17 cellular contexts compared by ENCODE assay signal in genomic region chr9:35714123-35714522, GRCh38. TPM values are rescaled to one million over a fixed set of nuclear protein-coding genes. Genes with fewer than 3 reads are reported as not detected.
A peak's percentile ranks its signal among the peaks of the same experiment; 100 is the strongest.
DNase-seq lines count a peak whose midpoint lies in the region; ATAC-seq and TF ChIP-seq lines count a peak whose summit lies in the region.
"Had no signal": no experiment of that assay in that cellular context is flagged by ENCODE, and none has a peak within 500 bp of the region (broad histone marks: within the 10 kb centered on the region; RNA-seq: fewer than 3 reads in every experiment).

No MANE protein-coding gene starts in this region.

- H3K27me3 Mint-ChIP-seq in HFFc6 (ENCODE audit: insufficient read depth) = no peaks in the 10 kb centered on the region; the same call in none of the 2 replicates
- H3K27me3 Mint-ChIP-seq: CD4-positive, alpha-beta memory T cell had no signal

- peak overlapping the region; percentile 43 to 53 for H3K27ac ChIP-seq in ascending aorta
- H3K27ac ChIP-seq in esophagus squamous epithelium = peak overlapping the region in 3 of 4 donors; percentile 33 to 62 (median 36)
- peak overlapping the region; percentile 50 to 69 (median 56) for H3K27ac ChIP-seq in sigmoid colon
- no peak overlapping the region for H3K27ac ChIP-seq in gastrocnemius medialis
- H3K27ac ChIP-seq: SJCRH30 had no signal

- peaks cover 0 to 3% of the 10 kb centered on the region in 2 donors for H3K4me1 ChIP-seq in ascending aorta
- H3K4me1 ChIP-seq in esophagus squamous epithelium = no peaks in the 10 kb centered on the region
- H3K4me1 ChIP-seq in sigmoid colon = peaks cover 0 to 6% (median 0%) of the 10 kb centered on the region in 4 donors
- no peaks in the 10 kb centered on the region for H3K4me1 ChIP-seq in gastrocnemius medialis
- H3K4me1 ChIP-seq: BE2C, SJCRH30 had no signal

- ATAC-seq in GM21526 (IDR thresholded peaks at IDR 0.05; ENCODE audit: low FRiP score, unreplicated experiment) = no peak
- ATAC-seq in gastrocnemius medialis = no peak

- TF ChIP-seq CTCF in HFFc6 (IDR thresholded peaks at IDR 0.05) (no peak), ascending aorta (IDR thresholded peaks at IDR 0.05) (no peak), esophagus squamous epithelium (IDR thresholded peaks at IDR 0.05) (no peak), sigmoid colon (IDR thresholded peaks at IDR 0.05) (no peak), gastrocnemius medialis (IDR thresholded peaks at IDR 0.05 in 4 of 5, conservative IDR thresholded peaks at IDR 0.05 in 1 of 5) (no peak)

- DNase-seq in HFFc6 = no peak
- DNase-seq in ascending aorta (ENCODE audit: low spot score in 2 of 2) = no peak
- DNase-seq in esophagus squamous epithelium (lab: John Stamatoyannopoulos, UW) = no peak
- DNase-seq in sigmoid colon = peak; percentile 60
- DNase-seq in gastrocnemius medialis = no peak
- DNase-seq in KG1 (lab: John Stamatoyannopoulos, UW) = no peak
- DNase-seq: BE2C; CD4-positive, alpha-beta memory T cell; Kasumi-1; NCI-H1436 treated with DMSO at 0.1 percent for 48 hours; NCI-H2081 treated with DMSO at 0.1 percent for 48 hours; NCI-H2227 treated with DMSO at 0.1 percent for 48 hours; NCI-H524 treated with DMSO at 0.1 percent for 48 hours; OCI-M1; RPMI8226; SJCRH30 had no signal

- H3K9me3 ChIP-seq in ascending aorta (no peaks in the 10 kb centered on the region), esophagus squamous epithelium (no peaks in the 10 kb centered on the region), sigmoid colon (no peaks in the 10 kb centered on the region), gastrocnemius medialis (no peaks in the 10 kb centered on the region)
- H3K9me3 ChIP-seq: BE2C, SJCRH30 had no signal

- intact Hi-C loops in ascending aorta (cut with DNase I) = no loop called here
- intact Hi-C loops in esophagus squamous epithelium (cut with DNase I) = no loop called here
- intact Hi-C loops in sigmoid colon (cut with DNase I) = no loop called here
- intact Hi-C loops in gastrocnemius medialis (cut with DNase I; ENCODE audit: low total_unique reads) = no loop called here

- H3K36me3 ChIP-seq in ascending aorta = peaks cover 98% of the 10 kb centered on the region in 2 donors
- H3K36me3 ChIP-seq in esophagus squamous epithelium = peaks cover 71 to 100% (median 82%) of the 10 kb centered on the region in 3 donors
- H3K36me3 ChIP-seq in sigmoid colon = peaks cover 83 to 100% (median 92%) of the 10 kb centered on the region in 4 donors
- peaks cover 4 to 95% of the 10 kb centered on the region in 2 donors for H3K36me3 ChIP-seq in gastrocnemius medialis

- H3K4me3 Mint-ChIP-seq in HFFc6 = no peak overlapping the region
- H3K4me3 Mint-ChIP-seq: CD4-positive, alpha-beta memory T cell had no signal

- TF ChIP-seq POLR2A in esophagus squamous epithelium (IDR thresholded peaks at IDR 0.05) = no peak
- no peak for TF ChIP-seq POLR2A in sigmoid colon (IDR thresholded peaks at IDR 0.05)
- TF ChIP-seq POLR2A in gastrocnemius medialis (IDR thresholded peaks at IDR 0.05) = no peak

- H3K9me3 Mint-ChIP-seq in HFFc6 = no peaks in the 10 kb centered on the region
- H3K9me3 Mint-ChIP-seq: CD4-positive, alpha-beta memory T cell had no signal

- H3K4me3 ChIP-seq in ascending aorta = no peak overlapping the region
- no peak overlapping the region for H3K4me3 ChIP-seq in esophagus squamous epithelium
- no peak overlapping the region for H3K4me3 ChIP-seq in sigmoid colon
- H3K4me3 ChIP-seq in gastrocnemius medialis = no peak overlapping the region
- H3K4me3 ChIP-seq: SJCRH30 had no signal

- TF ChIP-seq EP300 in sigmoid colon (IDR thresholded peaks at IDR 0.05) = no peak

- WGBS in esophagus squamous epithelium, 2 donors = 90 to 100% methylated on average over 1 to 6 of the region's 6 CpGs
- 92 to 95% methylated on average over 6 of the region's 6 CpGs for WGBS in sigmoid colon, 2 donors

- H3K27ac Mint-ChIP-seq in HFFc6 = peak overlapping the region; percentile 46

- peaks cover 61% of the 10 kb centered on the region for H3K36me3 Mint-ChIP-seq in HFFc6 (ENCODE audit: low read depth)

- in situ Hi-C loops in gastrocnemius medialis (cut with MboI; ENCODE audit: low sequenced_read_pairs in 4 of 4) = no loop called here

- H3K27me3 ChIP-seq in ascending aorta = no peaks in the 10 kb centered on the region
- H3K27me3 ChIP-seq in esophagus squamous epithelium = no peaks in the 10 kb centered on the region
- no peaks in the 10 kb centered on the region for H3K27me3 ChIP-seq in sigmoid colon
- H3K27me3 ChIP-seq in gastrocnemius medialis = no peaks in the 10 kb centered on the region
- H3K27me3 ChIP-seq: BE2C, SJCRH30 had no signal

- peaks cover 15% of the 10 kb centered on the region; the same call in 1 of the 2 replicates for H3K4me1 Mint-ChIP-seq in HFFc6 (ENCODE audit: low read depth)

RNA-seq across cellular contexts. Expression of gene TLN1, which starts 17.9 kb away (rescaled TPM):
- 100 to 1,000 TPM; 470 to 562 (median 491) TPM for total RNA-seq in HFFc6 (2021; fragmentation: NEBNext Ultra II Directional; extraction: Animal tissue kit (Norgen Biotek cat#: 25700))
- 735 TPM for total RNA-seq in ascending aorta
- total RNA-seq in esophagus squamous epithelium = 100 to 1,000 TPM in 2 of 4 donors, 10 to 100 TPM in 2; 94.7 to 233 (median 112) TPM
- total RNA-seq in sigmoid colon = 100 to 1,000 TPM; 354 to 609 (median 525) TPM
- 100 to 1,000 TPM in 1 of 3 donors, 10 to 100 TPM in 2; 45.0 to 143 (median 57.6) TPM for polyA plus RNA-seq in sigmoid colon
- total RNA-seq in gastrocnemius medialis = 100 to 1,000 TPM; 106 to 256 (median 186) TPM

RNA-seq across cellular contexts. Expression of gene CREB3, which starts 18.3 kb away (rescaled TPM):
- 100 to 1,000 TPM; 106 to 127 (median 114) TPM for total RNA-seq in HFFc6 (2021; fragmentation: NEBNext Ultra II Directional; extraction: Animal tissue kit (Norgen Biotek cat#: 25700))
- 48.3 TPM for total RNA-seq in ascending aorta
- 10 to 100 TPM; 10.5 to 24.2 (median 19.2) TPM for total RNA-seq in esophagus squamous epithelium
- total RNA-seq in sigmoid colon = 10 to 100 TPM; 65.9 to 82.7 (median 75.4) TPM
- polyA plus RNA-seq in sigmoid colon = 10 to 100 TPM; 31.0 to 39.0 (median 35.3) TPM
- 10 to 100 TPM; 17.8 to 39.6 (median 26.2) TPM for total RNA-seq in gastrocnemius medialis

RNA-seq across cellular contexts. Expression of gene TPM2, which starts 24.4 kb away (rescaled TPM):
- 1,000 to 10,000 TPM; 1,810 to 3,557 (median 2,546) TPM for total RNA-seq in HFFc6 (2021; fragmentation: NEBNext Ultra II Directional; extraction: Animal tissue kit (Norgen Biotek cat#: 25700))
- total RNA-seq in ascending aorta (1,923 TPM), esophagus squamous epithelium (1,000 to 10,000 TPM in 1 of 4 donors, 100 to 1,000 TPM in 2, 10 to 100 TPM in 1; 80.8 to 1,148 (median 217) TPM), sigmoid colon (1,000 to 10,000 TPM; 3,590 to 8,131 (median 6,107) TPM), gastrocnemius medialis (1,000 to 10,000 TPM; 6,121 to 7,913 (median 7,020) TPM)
- 100 to 1,000 TPM in 2 of 3 donors, 10 to 100 TPM in 1; 49.9 to 447 (median 334) TPM for polyA plus RNA-seq in sigmoid colon

RNA-seq across cellular contexts. Expression of gene GBA2, which starts 34.9 kb away (rescaled TPM):
- 10 to 100 TPM; 22.9 to 25.7 (median 24.0) TPM for total RNA-seq in HFFc6 (2021; fragmentation: NEBNext Ultra II Directional; extraction: Animal tissue kit (Norgen Biotek cat#: 25700))
- 40.7 TPM for total RNA-seq in ascending aorta
- total RNA-seq in esophagus squamous epithelium = 10 to 100 TPM; 14.1 to 61.8 (median 42.0) TPM
- total RNA-seq in sigmoid colon = 10 to 100 TPM; 45.9 to 91.7 (median 64.8) TPM
- 10 to 100 TPM; 34.8 to 88.5 (median 58.5) TPM for polyA plus RNA-seq in sigmoid colon
- 10 to 100 TPM; 47.3 to 63.2 (median 51.4) TPM for total RNA-seq in gastrocnemius medialis

RNA-seq across cellular contexts. Expression of gene RGP1, which starts 35.0 kb away (rescaled TPM):
- 10 to 100 TPM; 27.6 to 35.1 (median 30.9) TPM for total RNA-seq in HFFc6 (2021; fragmentation: NEBNext Ultra II Directional; extraction: Animal tissue kit (Norgen Biotek cat#: 25700))
- total RNA-seq in ascending aorta = 24.8 TPM
- total RNA-seq in esophagus squamous epithelium = 10 to 100 TPM in 3 of 4 donors, 1 to 10 TPM in 1; 8.0 to 17.5 (median 11.6) TPM
- total RNA-seq in sigmoid colon = 10 to 100 TPM; 13.3 to 23.5 (median 13.5) TPM
- 10 to 100 TPM; 10.2 to 37.2 (median 21.3) TPM for polyA plus RNA-seq in sigmoid colon
- 10 to 100 TPM; 22.0 to 41.1 (median 36.3) TPM for total RNA-seq in gastrocnemius medialis

Comparison
In these comparisons a context has a peak if more than half of its experiments do, and no peak if none do; other contexts are left out.
1. H3K27ac ChIP-seq: peak in ascending aorta (2 of 2), esophagus squamous epithelium (3 of 4) and sigmoid colon (4 of 4); none in gastrocnemius medialis (0 of 4).